8 cellular contexts compared by ENCODE assay signal in genomic region chr11:58654079-58654907, GRCh38. TPM values are rescaled to one million over a fixed set of nuclear protein-coding genes. Genes with fewer than 3 reads are reported as not detected.
DNase-seq lines count a peak whose midpoint lies in the region; ATAC-seq, FAIRE-seq and TF ChIP-seq lines count a peak whose summit lies in the region.

No MANE protein-coding gene starts in this region.

- POLR2A ChIA-PET in Panc1 (lab: Charles Lee), result no interaction called here

- no peaks in the 10 kb centered on the region for H3K36me3 Mint-ChIP-seq in activated T-cell treated with anti-CD3 and anti-CD28 coated beads, Interleukin-2, amount 50 U/mL, for 72 hours (ENCODE audit: insufficient read depth in 2 of 2)

- H3K27ac ChIP-seq in Panc1 (ENCODE audit: low read length), result no peak overlapping the region
- no peak overlapping the region for H3K27ac ChIP-seq in neutrophil

- peak overlapping the region; percentile 22 to 55 for H3K4me3 Mint-ChIP-seq in activated T-cell treated with anti-CD3 and anti-CD28 coated beads, Interleukin-2, amount 50 U/mL, for 72 hours

- CTCF ChIA-PET in Panc1 (lab: Charles Lee), result no interaction called here

- no peaks in the 10 kb centered on the region for H3K9me3 Mint-ChIP-seq in activated T-cell treated with anti-CD3 and anti-CD28 coated beads, Interleukin-2, amount 50 U/mL, for 72 hours

- DNase-seq in DMS79 treated with DMSO at 0.1 percent for 48 hours (lab: John Stamatoyannopoulos, UW), result peak; percentile 52
- peak; percentile 63 for DNase-seq in HTR-8/SVneo (ENCODE audit: insufficient read length, low spot score)
- DNase-seq in Panc1 (ENCODE audit: low read depth, low spot score), result no peak
- peak; percentile 80 to 83 for DNase-seq in activated T-cell treated with anti-CD3 and anti-CD28 coated beads, Interleukin-2, amount 50 U/mL, for 72 hours
- DNase-seq in fibroblast of the aortic adventitia (ENCODE audit: low read depth), result peak; percentile 84
- DNase-seq in stromal cell of bone marrow (ENCODE audit: low read depth), result peak; percentile 63

- H3K27me3 Mint-ChIP-seq in activated T-cell treated with anti-CD3 and anti-CD28 coated beads, Interleukin-2, amount 50 U/mL, for 72 hours (ENCODE audit: low read depth), result no peaks in the 10 kb centered on the region

- no peak overlapping the region for H3K4me3 ChIP-seq in Panc1 (ENCODE audit: low read depth in 2 of 2, low read length in 2 of 2)
- H3K4me3 ChIP-seq in fibroblast of the aortic adventitia (ENCODE audit: low read depth, low read length), result peak overlapping the region; percentile 11
- no peak overlapping the region for H3K4me3 ChIP-seq in neutrophil (ENCODE audit: low read depth in 1 of 2, low read length in 1 of 2)

- no peaks in the 10 kb centered on the region for H3K9me3 ChIP-seq in Panc1 (ENCODE audit: control insufficient read depth, insufficient read depth, low read depth, low read length)
- no peaks in the 10 kb centered on the region for H3K9me3 ChIP-seq in neutrophil

- BruUV-seq in Panc1 (replicated peaks; lab: Mats Ljungman, UMichigan), result no TSS peak

- H3K4me1 Mint-ChIP-seq in activated T-cell treated with anti-CD3 and anti-CD28 coated beads, Interleukin-2, amount 50 U/mL, for 72 hours (ENCODE audit: low read depth), result peaks cover 26% of the 10 kb centered on the region

- in situ Hi-C loops in Panc1 (cut with HindIII; ENCODE audit: low pct_unique_long_range_greater_than_20kb, low sequenced_read_pairs), result no loop called here

- H3K36me3 ChIP-seq in Panc1 (ENCODE audit: control insufficient read depth, insufficient read depth, low read length), result no peaks in the 10 kb centered on the region
- H3K36me3 ChIP-seq in neutrophil, result no peaks in the 10 kb centered on the region

- intact Hi-C loops in Panc1 (cut with micrococcal nuclease; ENCODE audit: unreplicated experiment), result loop anchor here (1.0 to 10.0 kb wide), 3 partner anchors 134 to 501 kb away; no protein-coding TSS in a partner anchor

- TF ChIP-seq CTCF in Panc1 (IDR thresholded peaks at IDR 0.05) (peak; percentile 92), fibroblast of the aortic adventitia (IDR thresholded peaks at IDR 0.05; ENCODE audit: insufficient read depth, low read length) (peak; percentile 94), neutrophil (IDR thresholded peaks at IDR 0.05) (peak; percentile 24)

- FAIRE-seq in HTR-8/SVneo (lab: Jason Lieb, UNC), result no peak

- ATAC-seq in GM21528 (IDR thresholded peaks at IDR 0.05; ENCODE audit: low FRiP score, unreplicated experiment) (peak; percentile 87), Panc1 (peak; percentile 98)
- ATAC-seq in activated T-cell treated with anti-CD3 and anti-CD28 coated beads, Interleukin-2, amount 50 U/mL, for 72 hours (replicated peaks in 1 of 2), result peak; percentile 82 to 88

- H3K4me1 ChIP-seq in Panc1 (ENCODE audit: control insufficient read depth, insufficient read depth, low read length) (no peaks in the 10 kb centered on the region; the same call in 1 of the 2 replicates), neutrophil (ENCODE audit: control insufficient read depth in 1 of 2, insufficient read depth in 1 of 2, low read depth in 1 of 2, low read length in 1 of 2) (no peaks in the 10 kb centered on the region)

- H3K27ac Mint-ChIP-seq in activated T-cell treated with anti-CD3 and anti-CD28 coated beads, Interleukin-2, amount 50 U/mL, for 72 hours, result no peak overlapping the region

- no peaks in the 10 kb centered on the region for H3K27me3 ChIP-seq in Panc1 (ENCODE audit: control insufficient read depth, insufficient read depth, low read length)
- H3K27me3 ChIP-seq in neutrophil, result no peaks in the 10 kb centered on the region

RNA-seq across cellular contexts. Expression of gene CNTF, which starts 31.8 kb away (rescaled TPM):
- total RNA-seq in Panc1 (2021; ENCODE audit: unreplicated experiment) (3.0 TPM), fibroblast of the aortic adventitia (ENCODE audit: low replicate concordance) (0.82 and 1.9 TPM in 2 replicates)
- 0.97 TPM for polyA plus RNA-seq in Panc1 (2012; ENCODE audit: insufficient read length)
- total RNA-seq in activated T-cell treated with anti-CD3 and anti-CD28 coated beads, Interleukin-2, amount 50 U/mL, for 72 hours, result 1 to 10 TPM; 4.5 to 5.0 TPM

Comparison
In these comparisons a context has a peak if more than half of its experiments do, and no peak if none do; other contexts are left out.
1. CTCF ChIP-seq: peak in every context shown above with its lines; median percentile 94 in fibroblast of the aortic adventitia; 92 in Panc1; 24 in neutrophil.